In the genomic region with DNA sequence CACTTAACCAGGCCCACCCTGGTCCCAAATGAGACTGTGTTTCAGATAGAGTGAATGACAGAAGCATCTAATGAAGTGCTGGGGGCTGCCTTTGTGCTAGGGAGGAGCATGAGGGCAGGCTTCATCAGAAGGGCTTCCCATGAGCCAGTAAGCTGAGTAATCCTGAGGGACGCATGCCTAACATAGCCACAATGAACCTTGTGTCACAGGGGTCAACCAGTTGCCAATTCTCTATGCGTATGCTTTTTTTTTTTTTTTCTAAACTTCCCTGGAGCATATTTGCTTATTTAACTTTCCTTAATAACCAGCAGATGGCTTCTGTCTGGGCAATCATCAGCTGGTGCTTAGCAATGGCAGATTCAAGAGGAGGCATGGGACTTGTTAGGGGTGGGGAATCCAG, we compare ENCODE assay signal across 5 cellular contexts.
"Had no signal": no experiment of that assay in that cellular context is flagged by ENCODE, and none has a peak within 500 bp of the region (broad histone marks: within the 10 kb centered on the region; RNA-seq: fewer than 3 reads in every experiment).

No MANE protein-coding gene starts in this region.

- H3K4me3 ChIP-seq: ovary, skin epidermis had no signal

- H3K27ac ChIP-seq: ovary, skin epidermis had no signal

- H3K27me3 ChIP-seq: ovary had no signal

- H3K9me3 ChIP-seq: ovary had no signal

- H3K36me3 ChIP-seq: ovary had no signal

- DNase-seq: activated CD4-positive, CD25-positive, alpha-beta regulatory T cell; activated T-cell treated with anti-CD3 and anti-CD28 coated beads, Interleukin-2, amount 50 U/mL, for 1 hour; cerebellar nuclear complex; ovary had no signal
